In the genomic region with DNA sequence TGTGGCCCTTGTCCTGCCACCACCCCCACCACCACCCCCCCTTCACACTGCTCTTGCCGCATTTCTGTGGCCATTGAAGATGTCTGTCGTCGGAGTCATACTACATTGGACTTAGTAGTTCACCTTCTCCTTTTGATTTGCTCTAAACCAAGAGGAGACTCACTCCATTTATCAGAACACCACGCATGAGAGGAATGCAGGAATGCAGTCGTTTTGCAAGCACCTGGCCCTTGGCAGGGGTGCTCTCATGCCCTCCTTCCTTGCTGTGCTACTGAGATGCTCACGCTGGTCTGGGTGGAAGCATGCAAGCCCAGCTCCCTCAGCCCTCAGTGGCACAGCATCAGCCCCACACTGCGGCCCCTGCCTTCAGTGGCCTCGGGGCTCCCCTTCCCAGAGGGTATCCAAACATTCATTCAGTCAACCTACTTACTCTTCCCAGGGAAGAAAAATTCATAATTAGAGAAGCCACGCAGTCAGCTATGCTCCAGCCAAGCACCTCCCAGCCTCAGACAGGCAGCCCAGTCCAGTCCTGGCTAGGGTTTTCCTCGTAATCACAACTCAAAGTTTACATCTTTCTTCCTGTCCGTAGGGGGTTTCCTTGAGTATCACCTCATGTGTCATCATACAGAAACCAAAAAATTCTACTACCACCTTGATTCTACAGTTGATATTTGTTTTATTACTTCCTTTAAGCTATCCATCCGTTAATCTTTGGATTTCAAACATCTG, we compare ENCODE assay signal across 1 cellular context.
A peak's percentile ranks its signal among the peaks of the same experiment; 100 is the strongest.
TF ChIP-seq lines count a peak whose summit lies in the region.

No MANE protein-coding gene starts in this region.

TF ChIP-seq in GM23338, 12 proteins besides CTCF, POLR2A, EP300 and RAD21 (continued from another document):
- TF ChIP-seq, protein P1, sequence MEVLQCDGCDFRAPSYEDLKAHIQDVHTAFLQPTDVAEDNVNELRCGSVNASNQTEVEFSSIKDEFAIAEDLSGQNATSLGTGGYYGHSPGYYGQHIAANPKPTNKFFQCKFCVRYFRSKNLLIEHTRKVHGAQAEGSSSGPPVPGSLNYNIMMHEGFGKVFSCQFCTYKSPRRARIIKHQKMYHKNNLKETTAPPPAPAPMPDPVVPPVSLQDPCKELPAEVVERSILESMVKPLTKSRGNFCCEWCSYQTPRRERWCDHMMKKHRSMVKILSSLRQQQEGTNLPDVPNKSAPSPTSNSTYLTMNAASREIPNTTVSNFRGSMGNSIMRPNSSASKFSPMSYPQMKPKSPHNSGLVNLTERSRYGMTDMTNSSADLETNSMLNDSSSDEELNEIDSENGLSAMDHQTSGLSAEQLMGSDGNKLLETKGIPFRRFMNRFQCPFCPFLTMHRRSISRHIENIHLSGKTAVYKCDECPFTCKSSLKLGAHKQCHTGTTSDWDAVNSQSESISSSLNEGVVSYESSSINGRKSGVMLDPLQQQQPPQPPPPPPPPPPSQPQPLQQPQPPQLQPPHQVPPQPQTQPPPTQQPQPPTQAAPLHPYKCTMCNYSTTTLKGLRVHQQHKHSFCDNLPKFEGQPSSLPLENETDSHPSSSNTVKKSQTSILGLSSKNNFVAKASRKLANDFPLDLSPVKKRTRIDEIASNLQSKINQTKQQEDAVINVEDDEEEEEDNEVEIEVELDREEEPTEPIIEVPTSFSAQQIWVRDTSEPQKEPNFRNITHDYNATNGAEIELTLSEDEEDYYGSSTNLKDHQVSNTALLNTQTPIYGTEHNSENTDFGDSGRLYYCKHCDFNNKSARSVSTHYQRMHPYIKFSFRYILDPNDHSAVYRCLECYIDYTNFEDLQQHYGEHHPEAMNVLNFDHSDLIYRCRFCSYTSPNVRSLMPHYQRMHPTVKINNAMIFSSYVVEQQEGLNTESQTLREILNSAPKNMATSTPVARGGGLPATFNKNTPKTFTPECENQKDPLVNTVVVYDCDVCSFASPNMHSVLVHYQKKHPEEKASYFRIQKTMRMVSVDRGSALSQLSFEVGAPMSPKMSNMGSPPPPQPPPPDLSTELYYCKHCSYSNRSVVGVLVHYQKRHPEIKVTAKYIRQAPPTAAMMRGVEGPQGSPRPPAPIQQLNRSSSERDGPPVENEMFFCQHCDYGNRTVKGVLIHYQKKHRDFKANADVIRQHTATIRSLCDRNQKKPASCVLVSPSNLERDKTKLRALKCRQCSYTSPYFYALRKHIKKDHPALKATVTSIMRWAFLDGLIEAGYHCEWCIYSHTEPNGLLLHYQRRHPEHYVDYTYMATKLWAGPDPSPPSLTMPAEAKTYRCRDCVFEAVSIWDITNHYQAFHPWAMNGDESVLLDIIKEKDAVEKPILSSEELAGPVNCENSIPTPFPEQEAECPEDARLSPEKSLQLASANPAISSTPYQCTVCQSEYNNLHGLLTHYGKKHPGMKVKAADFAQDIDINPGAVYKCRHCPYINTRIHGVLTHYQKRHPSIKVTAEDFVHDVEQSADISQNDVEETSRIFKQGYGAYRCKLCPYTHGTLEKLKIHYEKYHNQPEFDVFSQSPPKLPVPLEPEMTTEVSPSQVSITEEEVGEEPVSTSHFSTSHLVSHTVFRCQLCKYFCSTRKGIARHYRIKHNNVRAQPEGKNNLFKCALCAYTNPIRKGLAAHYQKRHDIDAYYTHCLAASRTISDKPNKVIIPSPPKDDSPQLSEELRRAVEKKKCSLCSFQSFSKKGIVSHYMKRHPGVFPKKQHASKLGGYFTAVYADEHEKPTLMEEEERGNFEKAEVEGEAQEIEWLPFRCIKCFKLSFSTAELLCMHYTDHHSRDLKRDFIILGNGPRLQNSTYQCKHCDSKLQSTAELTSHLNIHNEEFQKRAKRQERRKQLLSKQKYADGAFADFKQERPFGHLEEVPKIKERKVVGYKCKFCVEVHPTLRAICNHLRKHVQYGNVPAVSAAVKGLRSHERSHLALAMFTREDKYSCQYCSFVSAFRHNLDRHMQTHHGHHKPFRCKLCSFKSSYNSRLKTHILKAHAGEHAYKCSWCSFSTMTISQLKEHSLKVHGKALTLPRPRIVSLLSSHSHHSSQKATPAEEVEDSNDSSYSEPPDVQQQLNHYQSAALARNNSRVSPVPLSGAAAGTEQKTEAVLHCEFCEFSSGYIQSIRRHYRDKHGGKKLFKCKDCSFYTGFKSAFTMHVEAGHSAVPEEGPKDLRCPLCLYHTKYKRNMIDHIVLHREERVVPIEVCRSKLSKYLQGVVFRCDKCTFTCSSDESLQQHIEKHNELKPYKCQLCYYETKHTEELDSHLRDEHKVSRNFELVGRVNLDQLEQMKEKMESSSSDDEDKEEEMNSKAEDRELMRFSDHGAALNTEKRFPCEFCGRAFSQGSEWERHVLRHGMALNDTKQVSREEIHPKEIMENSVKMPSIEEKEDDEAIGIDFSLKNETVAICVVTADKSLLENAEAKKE (CRISPR knock-in tag; IDR thresholded peaks at IDR 0.05), result peak; percentile 46; the same call in 1 of the 2 replicates
